ENCODE assay signal across 20 cellular contexts in the genomic region with DNA sequence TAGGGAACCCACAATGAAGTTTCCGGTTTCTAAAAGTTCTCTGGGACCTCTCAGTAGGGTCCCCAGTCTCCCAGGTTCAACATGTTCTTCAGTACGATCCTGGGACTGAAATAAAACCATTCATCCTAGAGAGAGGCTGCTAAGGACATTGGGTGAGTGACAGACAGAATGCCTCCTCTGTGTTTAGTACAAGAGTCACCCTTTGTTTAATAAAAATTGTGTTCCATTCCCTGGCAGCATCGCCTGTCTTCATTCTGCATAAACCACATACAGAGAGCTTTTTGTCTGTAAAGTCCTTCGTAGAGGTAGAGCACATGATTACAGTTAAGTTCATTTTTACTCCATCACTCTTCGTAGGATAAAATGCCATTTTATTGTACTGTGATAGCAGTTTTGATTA.
A peak's percentile ranks its signal among the peaks of the same experiment; 100 is the strongest.
DNase-seq lines count a peak whose midpoint lies in the region; ATAC-seq, FAIRE-seq and TF ChIP-seq lines count a peak whose summit lies in the region.
"Had no signal": no experiment of that assay in that cellular context is flagged by ENCODE, and none has a peak within 500 bp of the region (broad histone marks: within the 10 kb centered on the region; RNA-seq: fewer than 3 reads in every experiment).

No MANE protein-coding gene starts in this region.

- H3K27ac Mint-ChIP-seq in neural crest cell (ENCODE audit: unreplicated experiment) (peak overlapping the region; percentile 89), CD14-positive monocyte (peak overlapping the region in 1 of 7 donors; percentile 5)
- H3K27ac Mint-ChIP-seq: CD8-positive, alpha-beta T cell had no signal

- intact Hi-C loops in CD14-positive monocyte (cut with micrococcal nuclease), result no loop called here

- H3K4me3 Mint-ChIP-seq in neural crest cell (peak overlapping the region; percentile 24), CD14-positive monocyte (no peak overlapping the region)
- H3K4me3 Mint-ChIP-seq: CD8-positive, alpha-beta T cell had no signal

- peaks cover 2% of the 10 kb centered on the region for H3K9me3 Mint-ChIP-seq in neural crest cell
- peaks cover 0 to 11% (median 2%) of the 10 kb centered on the region in 7 donors for H3K9me3 Mint-ChIP-seq in CD14-positive monocyte
- H3K9me3 Mint-ChIP-seq: CD8-positive, alpha-beta T cell had no signal

- H3K27me3 Mint-ChIP-seq in neural crest cell (ENCODE audit: low read depth) (peaks cover 15% of the 10 kb centered on the region), CD14-positive monocyte (ENCODE audit: low read depth in 3 of 3) (peaks cover 3 to 21% (median 6%) of the 10 kb centered on the region in 3 donors)

- H3K36me3 Mint-ChIP-seq in neural crest cell (ENCODE audit: low read depth), result no peaks in the 10 kb centered on the region
- H3K36me3 Mint-ChIP-seq in CD14-positive monocyte, result no peaks in the 10 kb centered on the region
- H3K36me3 Mint-ChIP-seq: CD8-positive, alpha-beta T cell had no signal

- no peak for ATAC-seq in HG02571 (IDR thresholded peaks at IDR 0.05; ENCODE audit: unreplicated experiment)
- ATAC-seq: CD8-positive, alpha-beta T cell had no signal

- no peak for TF ChIP-seq CTCF in neural crest cell (conservative IDR thresholded peaks at IDR 0.05)
- TF ChIP-seq CTCF in CD14-positive monocyte (IDR thresholded peaks at IDR 0.05), result no peak

- H3K4me1 Mint-ChIP-seq in neural crest cell (peaks cover 24% of the 10 kb centered on the region), CD14-positive monocyte (no peaks in the 10 kb centered on the region)

- peak; percentile 34 for FAIRE-seq in frontal cortex (lab: Jason Lieb, UNC)
- FAIRE-seq: D721Med, GM19239 had no signal

- DNase-seq in NCI-H2227 (lab: John Stamatoyannopoulos, UW; ENCODE audit: unreplicated experiment), result peak; percentile 8
- DNase-seq in NCI-H2227 treated with DMSO at 0.1 percent for 48 hours (lab: John Stamatoyannopoulos, UW), result no peak
- peak in 1 of 2 donors; percentile 33 for DNase-seq in frontal cortex (ENCODE audit: low spot score in 2 of 2)
- no peak for DNase-seq in neural crest cell (ENCODE audit: low read depth, low spot score)
- no peak for DNase-seq in NK-92 (lab: John Stamatoyannopoulos, UW; ENCODE audit: unreplicated experiment)
- no peak for DNase-seq in CD14-positive monocyte (ENCODE audit: low spot score)
- no peak for DNase-seq in NCI-H69 (lab: John Stamatoyannopoulos, UW)
- DNase-seq: BE2C; CD8-positive, alpha-beta T cell; DMS79; H7; NCI-H1048; NCI-H146; NCI-H2081; NCI-H446; NCI-H774; PC-9 had no signal
